1 cellular context compared by ENCODE assay signal in genomic region chr4:7301846-7302630, GRCh38.
TF ChIP-seq lines count a peak whose summit lies in the region.

No MANE protein-coding gene starts in this region.

TF ChIP-seq in H1, 55 proteins besides CTCF, POLR2A, EP300 and RAD21 (continued from another document):
- TF ChIP-seq ATF2 (IDR thresholded peaks at IDR 0.05; ENCODE audit: low read length) (no peak), TCF12 (IDR thresholded peaks at IDR 0.05; ENCODE audit: low read depth, low read length) (no peak), TAF1 (IDR thresholded peaks at IDR 0.05; ENCODE audit: low read depth, low read length) (no peak), CHD2 (IDR thresholded peaks at IDR 0.05; ENCODE audit: low read length) (no peak), SIX5 (IDR thresholded peaks at IDR 0.05; ENCODE audit: low read depth, low read length) (no peak), SP2 (IDR thresholded peaks at IDR 0.05; ENCODE audit: low read length) (no peak), HDAC6 (IDR thresholded peaks at IDR 0.05; ENCODE audit: low read depth, low read length) (no peak), SRF (IDR thresholded peaks at IDR 0.05; ENCODE audit: low read depth, low read length) (no peak), CTBP2 (IDR thresholded peaks at IDR 0.05; ENCODE audit: borderline replicate concordance, insufficient read depth, insufficient read length, low read length) (no peak), BRCA1 (IDR thresholded peaks at IDR 0.05; ENCODE audit: low read depth, low read length) (no peak), MAFK (IDR thresholded peaks at IDR 0.05; ENCODE audit: low read depth, low read length) (no peak), POLR2AphosphoS5 (IDR thresholded peaks at IDR 0.05; ENCODE audit: low read depth, low read length) (no peak), TEAD4 (IDR thresholded peaks at IDR 0.05; ENCODE audit: low read depth, low read length) (no peak)
